ENCODE assay signal across 16 cellular contexts in the genomic region with DNA sequence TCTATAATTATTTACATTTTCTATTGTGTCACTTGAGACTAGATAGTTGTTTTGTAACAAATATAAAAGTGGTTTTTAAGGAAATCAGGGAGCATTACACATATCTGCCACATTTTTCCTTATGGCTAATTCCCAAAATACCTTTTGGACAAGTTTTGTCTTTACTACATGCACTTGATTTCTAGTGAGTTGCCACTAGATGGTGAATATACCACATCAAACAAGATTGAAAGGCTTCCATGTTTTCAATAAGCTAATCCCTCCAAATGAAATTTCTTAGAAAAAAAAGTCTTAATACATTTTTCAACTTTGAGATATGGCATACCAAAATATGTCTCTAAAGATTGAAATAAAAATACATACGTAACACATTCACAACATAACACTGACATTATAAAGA. TPM values are rescaled to one million over a fixed set of nuclear protein-coding genes. Genes with fewer than 3 reads are reported as not detected.
DNase-seq lines count a peak whose midpoint lies in the region; ATAC-seq, FAIRE-seq and TF ChIP-seq lines count a peak whose summit lies in the region.
"Had no signal": no experiment of that assay in that cellular context is flagged by ENCODE, and none has a peak within 500 bp of the region (broad histone marks: within the 10 kb centered on the region; RNA-seq: fewer than 3 reads in every experiment).

No MANE protein-coding gene starts in this region.

- H2BK5ac ChIP-seq in H9 (ENCODE audit: insufficient read length, low read length), result no peak overlapping the region

- H3K4me1 Mint-ChIP-seq in H9, result no peaks in the 10 kb centered on the region
- H3K4me1 Mint-ChIP-seq: CD4-positive, alpha-beta memory T cell had no signal

- no peak overlapping the region for H3K27ac ChIP-seq in AG04450 (ENCODE audit: low read depth, low read length)
- H3K27ac ChIP-seq in H9 (ENCODE audit: insufficient read length, low read depth, low read length), result no peak overlapping the region
- H3K27ac ChIP-seq: neutrophil had no signal

- H3K4me1 ChIP-seq in H9 (ENCODE audit: insufficient read depth, low read length), result no peaks in the 10 kb centered on the region

- H4K8ac ChIP-seq in H9 (replicated peaks; ENCODE audit: insufficient read length, low read depth, low read length), result no peak overlapping the region

- no peak overlapping the region for H3K9ac ChIP-seq in H9 (ENCODE audit: extremely low read depth, insufficient read length, low read length)

- no peaks in the 10 kb centered on the region for H3K79me2 ChIP-seq in H9 (ENCODE audit: insufficient read depth, low read length)

- H3K27me3 Mint-ChIP-seq in H9 (ENCODE audit: low read depth), result 0 out of 2 replicates have a peak, but pooled peaks cover 5% of the 10 kb centered on the region

- no peaks in the 10 kb centered on the region for H3K23me2 ChIP-seq in H9 (ENCODE audit: insufficient read length, low read depth, low read length, poor library complexity, severe bottlenecking)

- H3K36me3 Mint-ChIP-seq in H9 (ENCODE audit: insufficient read depth in 1 of 3, low read depth in 3 of 3), result no peaks in the 10 kb centered on the region
- H3K36me3 Mint-ChIP-seq: CD4-positive, alpha-beta memory T cell had no signal

- H2BK120ac ChIP-seq in H9 (ENCODE audit: low read depth, low read length, poor library complexity, severe bottlenecking), result no peak overlapping the region

- H3K27me3 ChIP-seq in AG04450 (ENCODE audit: control insufficient read depth, insufficient read depth, low read length), result no peaks in the 10 kb centered on the region
- H3K27me3 ChIP-seq in H9 (ENCODE audit: insufficient read depth, low read length), result no peaks in the 10 kb centered on the region
- H3K27me3 ChIP-seq: neutrophil had no signal

- no peak overlapping the region for H2BK12ac ChIP-seq in H9 (ENCODE audit: insufficient read length, low read depth, low read length)

- no peaks in the 10 kb centered on the region for H3K9me3 Mint-ChIP-seq in H9
- H3K9me3 Mint-ChIP-seq: activated T-cell treated with anti-CD3 and anti-CD28 coated beads, Interleukin-2, amount 50 U/mL, for 4 hours; CD4-positive, alpha-beta memory T cell had no signal

- CTCF ChIA-PET in AG04450 (lab: Charles Lee), result interaction anchor here (1.0 to 1.7 kb wide), 2 partner anchors 16 to 182 kb away, joined by 5 to 7 read pairs; no protein-coding TSS in a partner anchor

- TF ChIP-seq CTCF in AG04450 (IDR thresholded peaks at IDR 0.05; ENCODE audit: low read depth, low read length) (peak; percentile 34; the same call in 1 of the 2 replicates), H9 (conservative IDR thresholded peaks at IDR 0.05) (peak; percentile 24; the same call in 1 of the 3 replicates)

- H2BK15ac ChIP-seq in H9 (ENCODE audit: low read depth, low read length), result no peak overlapping the region

- no peak overlapping the region for H3T11ph ChIP-seq in H9 (ENCODE audit: low read length)

- no peak overlapping the region for H3K4me3 ChIP-seq in AG04450 (ENCODE audit: low read depth, low read length)

- no peak for DNase-seq in AG04450 (ENCODE audit: low read depth, low spot score)
- no peak for DNase-seq in H9
- DNase-seq in amniotic epithelial cell (ENCODE audit: low read depth), result peak; percentile 29
- no peak for DNase-seq in HTR-8/SVneo (ENCODE audit: insufficient read length, low spot score)
- no peak for DNase-seq in HPDE6-E6E7 (ENCODE audit: extremely low spot score)
- DNase-seq: activated CD4-positive, CD25-positive, alpha-beta regulatory T cell; activated T-cell treated with anti-CD3 and anti-CD28 coated beads, Interleukin-2, amount 50 U/mL, for 4 hours; CD4-positive, alpha-beta memory T cell; left colon; SIG-M5; stimulated activated CD4-positive, alpha-beta T cell treated with anti-CD3 and anti-CD28 coated beads, Interleukin-15, amount 100 ng/mL, for 24 hours had no signal

- H3K4me3 Mint-ChIP-seq in H9, result no peak overlapping the region
- H3K4me3 Mint-ChIP-seq: activated T-cell treated with anti-CD3 and anti-CD28 coated beads, Interleukin-2, amount 50 U/mL, for 4 hours; CD4-positive, alpha-beta memory T cell had no signal

- no peak overlapping the region for H3K56ac ChIP-seq in H9 (ENCODE audit: insufficient read length, low read depth, low read length)

- H3K18ac ChIP-seq in H9 (ENCODE audit: insufficient read length, low read depth, low read length), result no peak overlapping the region

- no peaks in the 10 kb centered on the region for H4K20me1 ChIP-seq in H9 (ENCODE audit: control insufficient read depth, insufficient read depth, insufficient read length)

- no peak overlapping the region for H3K23ac ChIP-seq in H9 (ENCODE audit: insufficient read length, low read depth, low read length)

- WGBS in H9 (ENCODE audit: extremely low coverage, insufficient read length, low lambda C conversion rate), result no CpG with 5 or more reads among the region's 1 CpG

- no peak overlapping the region for H3K14ac ChIP-seq in H9 (ENCODE audit: insufficient read depth, low read length)

- H4K5ac ChIP-seq in H9 (ENCODE audit: insufficient read length, low read depth, low read length), result no peak overlapping the region

- H3K9me3 ChIP-seq in AG04450 (ENCODE audit: control insufficient read depth, insufficient read depth, low read length) (no peaks in the 10 kb centered on the region), H9 (ENCODE audit: control insufficient read depth, low read depth, low read length) (no peaks in the 10 kb centered on the region)
- H3K9me3 ChIP-seq: neutrophil had no signal

- H3K27ac Mint-ChIP-seq in H9, result no peak overlapping the region
- H3K27ac Mint-ChIP-seq: CD4-positive, alpha-beta memory T cell had no signal

- no peak overlapping the region for H2BK20ac ChIP-seq in H9 (ENCODE audit: low read depth, low read length, poor library complexity, severe bottlenecking)

- H2AFZ ChIP-seq in H9 (ENCODE audit: low read length), result no peak overlapping the region

- peak; percentile 79 for FAIRE-seq in islet of Langerhans (lab: Jason Lieb, UNC)
- FAIRE-seq in HTR-8/SVneo (lab: Jason Lieb, UNC), result no peak
- FAIRE-seq: astrocyte had no signal

- no peak overlapping the region for H3K4ac ChIP-seq in H9 (ENCODE audit: low read depth, low read length)

- no peak overlapping the region for H2AK5ac ChIP-seq in H9 (ENCODE audit: insufficient read length, low read length)

- no peak overlapping the region for H3K4me2 ChIP-seq in H9 (ENCODE audit: insufficient read depth, insufficient read length, low read length)

- H3K79me1 ChIP-seq in H9 (ENCODE audit: insufficient read depth, low read depth, low read length, poor library complexity, severe bottlenecking), result no peaks in the 10 kb centered on the region

- ATAC-seq in HG03095 (IDR thresholded peaks at IDR 0.05; ENCODE audit: unreplicated experiment) (no peak), HG02884 (IDR thresholded peaks at IDR 0.05; ENCODE audit: unreplicated experiment) (no peak)
- ATAC-seq: activated T-cell treated with anti-CD3 and anti-CD28 coated beads, Interleukin-2, amount 50 U/mL, for 4 hours; left colon had no signal

- no peak overlapping the region for H4K91ac ChIP-seq in H9 (ENCODE audit: insufficient read length, low read depth, low read length)

- POLR2A ChIA-PET in AG04450 (lab: Yijun Ruan, JAX), result no interaction called here

RNA-seq across cellular contexts. Expression of gene HIBCH, which starts 9.1 kb away (rescaled TPM):
- 16.9 and 23.8 TPM in 2 replicates for polyA plus RNA-seq in AG04450 (2011; rRNA removed)
- 10.3 and 17.0 TPM in 2 replicates for polyA minus RNA-seq in AG04450 (2011; rRNA and poly(A)+ RNA removed)
- 25.5 and 28.0 TPM in 2 replicates for total RNA-seq in H9 (2021)

RNA-seq across cellular contexts. Expression of gene INPP1, which starts 14.6 kb away (rescaled TPM):
- 13.7 and 14.5 TPM in 2 replicates for polyA plus RNA-seq in AG04450 (2011; rRNA removed)
- polyA minus RNA-seq in AG04450 (2011; rRNA and poly(A)+ RNA removed), result 5.2 and 5.6 TPM in 2 replicates
- total RNA-seq in H9 (2021), result 3.0 and 4.3 TPM in 2 replicates
